ENCODE assay signal across 24 cellular contexts in genomic region chr2:39705638-39706037, GRCh38. TPM values are rescaled to one million over a fixed set of nuclear protein-coding genes. Genes with fewer than 3 reads are reported as not detected.
"Had no signal": no experiment of that assay in that cellular context is flagged by ENCODE, and none has a peak within 500 bp of the region (broad histone marks: within the 10 kb centered on the region; RNA-seq: fewer than 3 reads in every experiment).

No MANE protein-coding gene starts in this region.

- H2AFZ ChIP-seq: hepatocyte had no signal

- DNase-seq: activated CD4-positive, alpha-beta T cell treated with anti-CD3 and anti-CD28 coated beads for 4 hours; activated CD4-positive, alpha-beta T cell treated with anti-CD3 and anti-CD28 coated beads, Interleukin-2, amount 50 U/mL, for 48 hours; activated CD4-positive, CD25-positive, alpha-beta regulatory T cell; activated CD8-positive, alpha-beta memory T cell treated with anti-CD3 and anti-CD28 coated beads for 24 hours; activated effector memory CD4-positive, alpha-beta T cell treated with Interleukin-2 at 50 U/mL for 16 hours; activated naive CD4-positive, alpha-beta T cell treated with anti-CD3 and anti-CD28 coated beads, Interleukin-2, amount 10 ng/mL, durations not matched to agents 7 days and 5 days; activated naive CD8-positive, alpha-beta T cell treated with anti-CD3 and anti-CD28 coated beads, Interleukin-2, amount 10 ng/mL, durations not matched to agents 7 days and 5 days; brain microvascular endothelial cell; caudate nucleus; cortex of kidney; effector memory CD8-positive, alpha-beta T cell; islet precursor cell; left cardiac atrium; left ventricle myocardium superior; posterior cingulate gyrus; right cardiac atrium; spleen; stimulated activated naive CD4-positive, alpha-beta T cell; tibial artery had no signal

- H3K4me3 ChIP-seq: ascending aorta, gastroesophageal sphincter, hepatocyte, spleen, suprapubic skin, tibial artery had no signal

- H3K27me3 ChIP-seq: ascending aorta, brain microvascular endothelial cell, gastroesophageal sphincter, hepatocyte, spleen, tibial artery had no signal

- H3K4me2 ChIP-seq: hepatocyte had no signal

- H3K27ac ChIP-seq: ascending aorta, brain microvascular endothelial cell, gastroesophageal sphincter, hepatocyte, spleen, suprapubic skin, tibial artery had no signal

- H3K36me3 ChIP-seq: ascending aorta, brain microvascular endothelial cell, gastroesophageal sphincter, spleen, suprapubic skin, tibial artery had no signal

- ATAC-seq: effector memory CD8-positive, alpha-beta T cell; gastroesophageal sphincter; left cardiac atrium; left ventricle myocardium superior; right cardiac atrium had no signal

- H3K4me1 ChIP-seq: ascending aorta, gastroesophageal sphincter, spleen, suprapubic skin, tibial artery had no signal

- H3K79me2 ChIP-seq: hepatocyte had no signal

RNA-seq across cellular contexts. Expression of gene TMEM178A, which starts 39.9 kb away (rescaled TPM):
- total RNA-seq: lung microvascular endothelial cell had no signal
